In the genomic region with DNA sequence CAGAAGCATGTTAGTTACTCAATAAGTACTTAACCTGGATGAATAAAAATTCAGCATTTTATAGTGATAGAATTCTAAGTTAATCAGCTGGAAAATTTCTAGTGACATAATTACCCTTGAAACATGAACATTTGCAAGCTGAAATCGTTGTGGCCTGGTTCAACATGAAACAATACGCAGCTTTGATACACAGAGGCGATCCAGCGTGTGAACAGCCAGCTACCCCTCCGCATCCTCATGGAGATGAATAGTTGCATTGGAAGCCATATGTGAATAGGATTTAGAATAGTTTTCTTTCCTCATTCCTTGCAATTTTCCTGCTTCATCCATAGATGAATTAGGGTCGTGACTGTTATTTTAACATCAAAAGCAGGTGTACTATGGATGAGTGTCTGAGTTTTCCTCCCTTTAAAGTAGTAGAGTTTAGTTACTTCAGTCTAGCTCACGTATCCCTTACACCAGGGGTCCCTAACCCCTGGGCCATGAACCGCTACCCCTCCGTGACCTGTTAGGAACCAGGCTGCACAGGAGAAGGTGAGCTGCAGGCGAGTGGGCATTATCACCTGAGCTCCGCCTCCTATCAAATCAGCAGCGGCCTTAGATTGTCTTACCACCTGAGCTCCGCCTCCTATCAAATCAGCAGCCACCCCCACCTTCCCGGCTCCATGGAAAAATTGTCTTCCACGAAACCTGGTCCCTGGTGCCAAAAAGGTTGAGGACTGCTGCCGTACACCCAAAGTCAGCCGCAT, we compare ENCODE assay signal across 22 cellular contexts. TPM values are rescaled to one million over a fixed set of nuclear protein-coding genes. Genes with fewer than 3 reads are reported as not detected.
DNase-seq lines count a peak whose midpoint lies in the region; ATAC-seq, FAIRE-seq and TF ChIP-seq lines count a peak whose summit lies in the region.
"Had no signal": no experiment of that assay in that cellular context is flagged by ENCODE, and none has a peak within 500 bp of the region (broad histone marks: within the 10 kb centered on the region; RNA-seq: fewer than 3 reads in every experiment).

No MANE protein-coding gene starts in this region.

- no peaks in the 10 kb centered on the region for H3K79me1 ChIP-seq in H1 (ENCODE audit: low read depth, low read length)

- ATAC-seq in HCT116: peak; percentile 80
- ATAC-seq in GM18909 (IDR thresholded peaks at IDR 0.05; ENCODE audit: poor library complexity, unreplicated experiment): no peak
- no peak for ATAC-seq in HG02642 (IDR thresholded peaks at IDR 0.05; ENCODE audit: poor library complexity, unreplicated experiment)
- ATAC-seq: CD8-positive, alpha-beta T cell had no signal

- no peak overlapping the region for H3K27ac ChIP-seq in HCT116 (ENCODE audit: low read depth, low read length)
- no peak overlapping the region for H3K27ac ChIP-seq in H1 (ENCODE audit: low read depth, low read length)
- H3K27ac ChIP-seq in iPS DF 6.9 (ENCODE audit: low read length): no peak overlapping the region
- H3K27ac ChIP-seq in spleen: no peak overlapping the region

- no peaks in the 10 kb centered on the region for H4K20me1 ChIP-seq in HCT116 (ENCODE audit: insufficient read depth)
- no peaks in the 10 kb centered on the region for H4K20me1 ChIP-seq in H1 (replicated peaks in 1 of 2; ENCODE audit: control insufficient read depth in 1 of 2, insufficient read depth in 2 of 2, low read length in 2 of 2)

- no peak overlapping the region for H2AFZ ChIP-seq in HCT116 (ENCODE audit: low read depth, low read length, poor library complexity, severe bottlenecking)
- no peak overlapping the region for H2AFZ ChIP-seq in H1 (ENCODE audit: low read length)

- H2BK5ac ChIP-seq in H1 (ENCODE audit: low read depth, low read length): no peak overlapping the region

- H2BK120ac ChIP-seq in H1 (replicated peaks; ENCODE audit: low read depth, low read length): no peak overlapping the region

- no peak overlapping the region for H2BK20ac ChIP-seq in H1 (ENCODE audit: low read length)

- WGBS in H1 (ENCODE audit: extremely low coverage in 1 of 2, insufficient coverage in 1 of 2, insufficient read length in 1 of 2, insufficient replicate concordance in 2 of 2, low coverage in 1 of 2, low lambda C conversion rate in 2 of 2, missing lambda C conversion rate in 1 of 2), 2 experiments: 59% methylated on average over 17 of the region's 17 CpGs; no CpG with 5 or more reads in 1 of the 2 experiments
- no CpG with 5 or more reads among the region's 17 CpGs for WGBS in iPS DF 6.9 (ENCODE audit: insufficient coverage, insufficient read length)
- 87 to 93% (median 91%) methylated on average over 17 of the region's 17 CpGs for WGBS in spleen, 5 donors

- H3K4me2 ChIP-seq in HCT116 (ENCODE audit: low read length): no peak overlapping the region
- H3K4me2 ChIP-seq in H1 (ENCODE audit: insufficient read depth in 1 of 2, low read depth in 2 of 2, low read length in 2 of 2): no peak overlapping the region

- no peak for TF ChIP-seq EP300 in H1 (IDR thresholded peaks at IDR 0.05; ENCODE audit: borderline replicate concordance in 1 of 2, low read depth in 2 of 2, low read length in 2 of 2)

- H3K79me2 ChIP-seq in HCT116 (ENCODE audit: insufficient read depth, low read length) (no peaks in the 10 kb centered on the region), H1 (ENCODE audit: control insufficient read depth in 1 of 2, insufficient read depth in 2 of 2, low read length in 2 of 2) (no peaks in the 10 kb centered on the region)

- no peak overlapping the region for H3K4ac ChIP-seq in H1 (replicated peaks; ENCODE audit: insufficient read length, low read depth, low read length)

- TF ChIP-seq RAD21 in HCT116 (IDR thresholded peaks at IDR 0.05; ENCODE audit: low read depth) (no peak), H1 (IDR thresholded peaks at IDR 0.05 in 1 of 2, conservative IDR thresholded peaks at IDR 0.05 in 1 of 2; ENCODE audit: low read depth in 2 of 2, low read length in 2 of 2) (no peak)

- H2BK15ac ChIP-seq in H1 (ENCODE audit: low read length): no peak overlapping the region

- POLR2A ChIA-PET in HCT116 (lab: Charles Lee) (no interaction called here), H1 (lab: Charles Lee; ENCODE audit: partially characterized antibody) (no interaction called here)

- no peak overlapping the region for H4K8ac ChIP-seq in H1 (ENCODE audit: extremely low read depth, insufficient read depth, low read length)

- DNase-seq in HCT116 (ENCODE audit: low read depth, low spot score): no peak
- no peak for DNase-seq in H1 (ENCODE audit: low read depth in 1 of 2, low spot score in 2 of 2)
- peak; percentile 48 for DNase-seq in iPS DF 6.9 (ENCODE audit: low read depth, low spot score)
- DNase-seq in spleen: peak; percentile 50
- DNase-seq in SKM-1 (lab: John Stamatoyannopoulos, UW; ENCODE audit: unreplicated experiment): no peak
- DNase-seq: ACHN; C1 segment of cervical spinal cord; Calu3; CD8-positive, alpha-beta T cell; DMS153; GOT3; Karpas-422; NCI-H1417; NCI-H1694 treated with DMSO at 0.1 percent for 48 hours; NCI-H2107; NCI-H510A; NCI-H774; OCI-M1; Right ventricle myocardium superior had no signal

- H3K4me1 ChIP-seq in HCT116 (ENCODE audit: control insufficient read depth in 1 of 2, insufficient read depth in 2 of 2, low read length in 2 of 2): no peaks in the 10 kb centered on the region
- no peaks in the 10 kb centered on the region for H3K4me1 ChIP-seq in H1 (replicated peaks in 1 of 4; ENCODE audit: control insufficient read depth in 3 of 4, insufficient read depth in 4 of 4, low read length in 3 of 4)
- no peaks in the 10 kb centered on the region for H3K4me1 ChIP-seq in iPS DF 6.9 (ENCODE audit: control insufficient read depth, insufficient read depth, low read length)
- peaks cover 5 to 32% (median 26%) of the 10 kb centered on the region in 6 donors for H3K4me1 ChIP-seq in spleen

- CTCF ChIA-PET in HCT116 (lab: Charles Lee): no interaction called here
- CTCF ChIA-PET in H1 (lab: Charles Lee; ENCODE audit: partially characterized antibody): interaction anchor here (0.5 to 3.6 kb wide), 6 partner anchors 14 to 160 kb away, joined by 3 to 9 read pairs (median 4); no protein-coding TSS in a partner anchor

- no peak overlapping the region for H2AK5ac ChIP-seq in H1 (ENCODE audit: low read depth, low read length)

- H4K5ac ChIP-seq in H1 (ENCODE audit: insufficient read length, low read depth, low read length): no peak overlapping the region

- no peak overlapping the region for H3K9ac ChIP-seq in HCT116 (ENCODE audit: low read length)
- no peak overlapping the region for H3K9ac ChIP-seq in H1 (replicated peaks in 1 of 4; ENCODE audit: extremely low read depth in 1 of 4, low read depth in 3 of 4, low read length in 3 of 4)

- TF ChIP-seq POLR2A in HCT116 (IDR thresholded peaks at IDR 0.05; ENCODE audit: borderline replicate concordance, extremely low read depth, insufficient read depth, insufficient read length) (no peak), H1 (IDR thresholded peaks at IDR 0.05; ENCODE audit: control extremely low read depth in 1 of 2, low read depth in 2 of 2, low read length in 2 of 2) (no peak), spleen (IDR thresholded peaks at IDR 0.05) (no peak)

- BruUV-seq in HCT116 (replicated peaks; lab: Mats Ljungman, UMichigan): no TSS peak

- H3K27me3 ChIP-seq in HCT116 (ENCODE audit: insufficient read depth, low read length): peaks cover 13% of the 10 kb centered on the region
- peaks cover 0 to 9% (median 4%) of the 10 kb centered on the region in 4 experiments; a peak in 6 of 7 replicates for H3K27me3 ChIP-seq in H1 (replicated peaks in 1 of 4; ENCODE audit: control insufficient read depth in 3 of 4, extremely low read depth in 1 of 4, insufficient read depth in 3 of 4, low read length in 3 of 4)
- peaks cover 4% of the 10 kb centered on the region; the same call in 1 of the 2 replicates for H3K27me3 ChIP-seq in iPS DF 6.9 (ENCODE audit: control insufficient read depth, insufficient read depth, low read length)
- peaks cover 0 to 7% (median 0%) of the 10 kb centered on the region in 7 donors for H3K27me3 ChIP-seq in spleen (replicated peaks in 1 of 7)

- H3K23me2 ChIP-seq in H1 (ENCODE audit: low read depth, low read length): peaks cover 2% of the 10 kb centered on the region; the same call in 1 of the 2 replicates

- no peak overlapping the region for H3K23ac ChIP-seq in H1 (ENCODE audit: insufficient read length)

- H3K18ac ChIP-seq in H1 (ENCODE audit: extremely low read depth, low read length): no peak overlapping the region

- no peak overlapping the region for H3K14ac ChIP-seq in H1 (ENCODE audit: insufficient read length)

- TF ChIP-seq CTCF in HCT116 (IDR thresholded peaks at IDR 0.05 in 2 of 3, conservative IDR thresholded peaks at IDR 0.05 in 1 of 3; ENCODE audit: borderline replicate concordance in 1 of 3, insufficient read depth in 1 of 3, low read depth in 2 of 3, low read length in 2 of 3) (no peak), H1 (IDR thresholded peaks at IDR 0.05; ENCODE audit: control extremely low read depth in 1 of 3, insufficient read depth in 1 of 3, low read depth in 1 of 3, low read length in 3 of 3) (no peak), spleen (IDR thresholded peaks at IDR 0.05 in 8 of 11, conservative IDR thresholded peaks at IDR 0.05 in 3 of 11) (no peak)

- no peak overlapping the region for H2BK12ac ChIP-seq in H1 (ENCODE audit: low read depth, low read length)

- H3K9me3 ChIP-seq in HCT116 (ENCODE audit: control insufficient read depth in 1 of 2, insufficient read depth in 1 of 2, low read depth in 1 of 2, low read length in 2 of 2) (no peaks in the 10 kb centered on the region), H1 (ENCODE audit: insufficient read depth in 2 of 2, low read depth in 1 of 2, low read length in 1 of 2) (no peaks in the 10 kb centered on the region), iPS DF 6.9 (ENCODE audit: control insufficient read depth, insufficient read depth, low read length) (no peaks in the 10 kb centered on the region), spleen (no peaks in the 10 kb centered on the region)

- no peaks in the 10 kb centered on the region for H3K36me3 ChIP-seq in HCT116 (ENCODE audit: control insufficient read depth in 1 of 2, insufficient read depth in 2 of 2, low read length in 2 of 2)
- no peaks in the 10 kb centered on the region for H3K36me3 ChIP-seq in H1 (ENCODE audit: control insufficient read depth in 2 of 4, insufficient read depth in 4 of 4, low read length in 3 of 4)
- H3K36me3 ChIP-seq in iPS DF 6.9 (ENCODE audit: control insufficient read depth, insufficient read depth, low read length): no peaks in the 10 kb centered on the region
- H3K36me3 ChIP-seq in spleen: no peaks in the 10 kb centered on the region

- no peak for FAIRE-seq in H1 (lab: Jason Lieb, UNC)
- FAIRE-seq: GM12891 had no signal

- RAD21 ChIA-PET in HCT116 (lab: Charles Lee; ENCODE audit: low non-redundant PET in 1 of 2, low total read pairs in 2 of 2, uncharacterized antibody in 2 of 2, unreplicated experiment in 2 of 2): interaction anchor here in 1 of 2 experiments (0.7 kb wide), 1 partner anchor 774 kb away, joined by 3 read pairs; no protein-coding TSS in a partner anchor

- intact Hi-C loops in HCT116 (cut with micrococcal nuclease): loop anchor here (10.0 kb wide), 1 partner anchor 370 kb away; no protein-coding TSS in a partner anchor
- intact Hi-C loops in spleen (cut with DNase I; ENCODE audit: low total_unique reads): no loop called here

- no peak overlapping the region for H4K91ac ChIP-seq in H1 (replicated peaks; ENCODE audit: insufficient read length, low read length)

- no peak overlapping the region for H3K4me3 ChIP-seq in HCT116 (replicated peaks in 1 of 2; ENCODE audit: low read depth in 1 of 2, low read length in 2 of 2)
- H3K4me3 ChIP-seq in H1 (ENCODE audit: extremely low read depth in 1 of 4, insufficient read depth in 2 of 4, low read depth in 3 of 4, low read length in 4 of 4): no peak overlapping the region
- H3K4me3 ChIP-seq in iPS DF 6.9 (ENCODE audit: low read length): no peak overlapping the region
- H3K4me3 ChIP-seq in spleen: no peak overlapping the region

- H3K56ac ChIP-seq in H1 (replicated peaks; ENCODE audit: insufficient read length, low read depth, low read length): no peak overlapping the region

- H3K9me2 ChIP-seq in HCT116 (ENCODE audit: insufficient read depth): no peaks in the 10 kb centered on the region

RNA-seq across cellular contexts. Expression of a gene that starts 6.2 kb away (rescaled TPM):
- total RNA-seq in HCT116 (2021; ENCODE audit: unreplicated experiment): 17.2 TPM
- polyA plus RNA-seq in HCT116 (2012): 8.8 and 9.6 TPM in 2 replicates
- 18.6 and 21.9 TPM in 2 replicates for total RNA-seq in H1 (2021; fragmentation: NEBNext Ultra II Directional; extraction: Animal tissue kit (Norgen Biotek cat#: 25700))
- 18.8 and 32.3 TPM in 2 replicates for polyA plus RNA-seq in H1 (2011; rRNA removed)
- 30.1 TPM for polyA plus RNA-seq in H1 (2011; cell fraction: cytosol; rRNA removed)
- polyA plus RNA-seq in H1 (2011; cell fraction: nucleus; rRNA removed): 38.3 TPM
- polyA plus RNA-seq in H1 (2012, experiment 1 of 2): 23.6 to 27.0 TPM (median 24.8 TPM) in 4 replicates
- 3.3 TPM for polyA plus RNA-seq in H1 (2012, experiment 2 of 2)
- 10.5 TPM for polyA plus RNA-seq in H1 (2013, experiment 1 of 2)
- 9.7 TPM for polyA plus RNA-seq in H1 (2013, experiment 2 of 2)
- 17.4 and 23.1 TPM in 2 replicates for polyA minus RNA-seq in H1 (2011; rRNA and poly(A)+ RNA removed)
- 9.3 TPM for polyA minus RNA-seq in H1 (2011; cell fraction: cytosol; rRNA and poly(A)+ RNA removed)
- 22.0 TPM for polyA minus RNA-seq in H1 (2011; cell fraction: nucleus; rRNA and poly(A)+ RNA removed)
- 10 to 100 TPM; 27.1 to 41.7 (median 38.9) TPM for total RNA-seq in spleen
- polyA plus RNA-seq in spleen: 10 to 100 TPM; 41.1 to 99.7 (median 50.1) TPM

Comparison
In these comparisons a context has a peak if more than half of its experiments do, and no peak if none do; other contexts are left out.
1. DNase-seq: peak in iPS DF 6.9 (single experiment) and spleen (single experiment); none in HCT116 (single experiment), H1 (0 of 2) and SKM-1 (single experiment).